In genomic region chr17:81552244-81553017, GRCh38 we compare ENCODE assay signal across 1 cellular context.
TF ChIP-seq lines count a peak whose summit lies in the region.

Gene FAAP100 (minus strand): TSS chr17:81552353. CDS start chr17:81552330, 23 bp downstream.

TF ChIP-seq in HepG2, 621 proteins besides CTCF, POLR2A, EP300 and RAD21 (continued from another document and continues in another):
- no peak for TF ChIP-seq ZNF263 (CRISPR knock-in tag; IDR thresholded peaks at IDR 0.05)
- TF ChIP-seq ZNF546 (CRISPR knock-in tag; conservative IDR thresholded peaks at IDR 0.05), result peak; percentile 93; the same call in 1 of the 2 replicates
- no peak for TF ChIP-seq SUZ12 (IDR thresholded peaks at IDR 0.05; ENCODE audit: low read depth, low read length)
- peak; percentile 21; the same call in 1 of the 2 replicates for TF ChIP-seq TOPORS (CRISPR knock-in tag; IDR thresholded peaks at IDR 0.05)
- TF ChIP-seq PRDM4 (CRISPR knock-in tag; IDR thresholded peaks at IDR 0.05; ENCODE audit: borderline replicate concordance), result no peak
- no peak; the same call in 1 of the 2 replicates for TF ChIP-seq TBX2 (CRISPR knock-in tag; IDR thresholded peaks at IDR 0.05; ENCODE audit: borderline replicate concordance)
- peak; percentile 78; the same call in 1 of the 2 replicates for TF ChIP-seq CSRNP1 (CRISPR knock-in tag; IDR thresholded peaks at IDR 0.05)
- peak; percentile 64; the same call in 1 of the 2 replicates for TF ChIP-seq ZNF569 (CRISPR knock-in tag; IDR thresholded peaks at IDR 0.05; ENCODE audit: borderline replicate concordance)
- no peak for TF ChIP-seq NR2F6 (IDR thresholded peaks at IDR 0.05)
- no peak; the same call in 1 of the 2 replicates for TF ChIP-seq NR2F6 (CRISPR knock-in tag; IDR thresholded peaks at IDR 0.05)
- no peak for TF ChIP-seq FOXA1 (IDR thresholded peaks at IDR 0.05)
- TF ChIP-seq FOXA1 (CRISPR knock-in tag; IDR thresholded peaks at IDR 0.05), result no peak
- peak; percentile 34; the same call in 1 of the 2 replicates for TF ChIP-seq SAFB2 (CRISPR knock-in tag; IDR thresholded peaks at IDR 0.05; ENCODE audit: borderline replicate concordance, low read depth)
- TF ChIP-seq KDM5A (IDR thresholded peaks at IDR 0.05; ENCODE audit: borderline replicate concordance, low read length), result peak; percentile 91
- TF ChIP-seq DPF2 (CRISPR knock-in tag; IDR thresholded peaks at IDR 0.05; ENCODE audit: borderline replicate concordance, low read depth), result no peak
- TF ChIP-seq SMAD3 (CRISPR knock-in tag; IDR thresholded peaks at IDR 0.05), result no peak
- peak; percentile 58 for TF ChIP-seq PRDM10 (CRISPR knock-in tag; IDR thresholded peaks at IDR 0.05; ENCODE audit: low read depth)
- no peak for TF ChIP-seq SIX1 (CRISPR knock-in tag; IDR thresholded peaks at IDR 0.05; ENCODE audit: borderline replicate concordance)
- no peak for TF ChIP-seq CERS6 (CRISPR knock-in tag; IDR thresholded peaks at IDR 0.05)
- peak; percentile 92 for TF ChIP-seq ZFY (CRISPR knock-in tag; IDR thresholded peaks at IDR 0.05)
- no peak for TF ChIP-seq ZKSCAN8 (CRISPR knock-in tag; IDR thresholded peaks at IDR 0.05; ENCODE audit: borderline replicate concordance)
- no peak for TF ChIP-seq FOXO4 (CRISPR knock-in tag; conservative IDR thresholded peaks at IDR 0.05)
- TF ChIP-seq AKNA (CRISPR knock-in tag; IDR thresholded peaks at IDR 0.05; ENCODE audit: borderline replicate concordance), result no peak
- TF ChIP-seq NFAT5 (CRISPR knock-in tag; IDR thresholded peaks at IDR 0.05), result no peak
- TF ChIP-seq ZNF773 (CRISPR knock-in tag; IDR thresholded peaks at IDR 0.05; ENCODE audit: borderline replicate concordance), result peak; percentile 74; the same call in 1 of the 2 replicates
- peak; percentile 75; the same call in 1 of the 2 replicates for TF ChIP-seq ZBTB25 (CRISPR knock-in tag; IDR thresholded peaks at IDR 0.05)
- no peak for TF ChIP-seq ZNF207 (IDR thresholded peaks at IDR 0.05; ENCODE audit: borderline replicate concordance)
- TF ChIP-seq ZNF556 (CRISPR knock-in tag; IDR thresholded peaks at IDR 0.05; ENCODE audit: borderline replicate concordance), result peak; percentile 86
- TF ChIP-seq ZNF670 (CRISPR knock-in tag; IDR thresholded peaks at IDR 0.05; ENCODE audit: borderline replicate concordance), result no peak; the same call in 1 of the 2 replicates
- TF ChIP-seq SALL1 (CRISPR knock-in tag; IDR thresholded peaks at IDR 0.05), result peak; percentile 7; the same call in 1 of the 2 replicates
- no peak; the same call in 1 of the 2 replicates for TF ChIP-seq TOE1 (CRISPR knock-in tag; IDR thresholded peaks at IDR 0.05)
- TF ChIP-seq NR2C2 (CRISPR knock-in tag; IDR thresholded peaks at IDR 0.05; ENCODE audit: borderline replicate concordance), result peak; percentile 71
- TF ChIP-seq JUND (CRISPR knock-in tag; IDR thresholded peaks at IDR 0.05), result no peak
- 0 out of 2 replicates have a peak, but pooled peaks have one; percentile 52 for TF ChIP-seq TEAD2 (CRISPR knock-in tag; IDR thresholded peaks at IDR 0.05)
- TF ChIP-seq ZNF713 (CRISPR knock-in tag; IDR thresholded peaks at IDR 0.05), result no peak
